1 cellular context compared by ENCODE assay signal in genomic region chr7:1455241-1455939, GRCh38.
TF ChIP-seq lines count a peak whose summit lies in the region.

No MANE protein-coding gene starts in this region.

TF ChIP-seq in K562, 482 proteins besides CTCF, POLR2A, EP300 and RAD21 (continued from another document):
- TF ChIP-seq, protein P1, sequence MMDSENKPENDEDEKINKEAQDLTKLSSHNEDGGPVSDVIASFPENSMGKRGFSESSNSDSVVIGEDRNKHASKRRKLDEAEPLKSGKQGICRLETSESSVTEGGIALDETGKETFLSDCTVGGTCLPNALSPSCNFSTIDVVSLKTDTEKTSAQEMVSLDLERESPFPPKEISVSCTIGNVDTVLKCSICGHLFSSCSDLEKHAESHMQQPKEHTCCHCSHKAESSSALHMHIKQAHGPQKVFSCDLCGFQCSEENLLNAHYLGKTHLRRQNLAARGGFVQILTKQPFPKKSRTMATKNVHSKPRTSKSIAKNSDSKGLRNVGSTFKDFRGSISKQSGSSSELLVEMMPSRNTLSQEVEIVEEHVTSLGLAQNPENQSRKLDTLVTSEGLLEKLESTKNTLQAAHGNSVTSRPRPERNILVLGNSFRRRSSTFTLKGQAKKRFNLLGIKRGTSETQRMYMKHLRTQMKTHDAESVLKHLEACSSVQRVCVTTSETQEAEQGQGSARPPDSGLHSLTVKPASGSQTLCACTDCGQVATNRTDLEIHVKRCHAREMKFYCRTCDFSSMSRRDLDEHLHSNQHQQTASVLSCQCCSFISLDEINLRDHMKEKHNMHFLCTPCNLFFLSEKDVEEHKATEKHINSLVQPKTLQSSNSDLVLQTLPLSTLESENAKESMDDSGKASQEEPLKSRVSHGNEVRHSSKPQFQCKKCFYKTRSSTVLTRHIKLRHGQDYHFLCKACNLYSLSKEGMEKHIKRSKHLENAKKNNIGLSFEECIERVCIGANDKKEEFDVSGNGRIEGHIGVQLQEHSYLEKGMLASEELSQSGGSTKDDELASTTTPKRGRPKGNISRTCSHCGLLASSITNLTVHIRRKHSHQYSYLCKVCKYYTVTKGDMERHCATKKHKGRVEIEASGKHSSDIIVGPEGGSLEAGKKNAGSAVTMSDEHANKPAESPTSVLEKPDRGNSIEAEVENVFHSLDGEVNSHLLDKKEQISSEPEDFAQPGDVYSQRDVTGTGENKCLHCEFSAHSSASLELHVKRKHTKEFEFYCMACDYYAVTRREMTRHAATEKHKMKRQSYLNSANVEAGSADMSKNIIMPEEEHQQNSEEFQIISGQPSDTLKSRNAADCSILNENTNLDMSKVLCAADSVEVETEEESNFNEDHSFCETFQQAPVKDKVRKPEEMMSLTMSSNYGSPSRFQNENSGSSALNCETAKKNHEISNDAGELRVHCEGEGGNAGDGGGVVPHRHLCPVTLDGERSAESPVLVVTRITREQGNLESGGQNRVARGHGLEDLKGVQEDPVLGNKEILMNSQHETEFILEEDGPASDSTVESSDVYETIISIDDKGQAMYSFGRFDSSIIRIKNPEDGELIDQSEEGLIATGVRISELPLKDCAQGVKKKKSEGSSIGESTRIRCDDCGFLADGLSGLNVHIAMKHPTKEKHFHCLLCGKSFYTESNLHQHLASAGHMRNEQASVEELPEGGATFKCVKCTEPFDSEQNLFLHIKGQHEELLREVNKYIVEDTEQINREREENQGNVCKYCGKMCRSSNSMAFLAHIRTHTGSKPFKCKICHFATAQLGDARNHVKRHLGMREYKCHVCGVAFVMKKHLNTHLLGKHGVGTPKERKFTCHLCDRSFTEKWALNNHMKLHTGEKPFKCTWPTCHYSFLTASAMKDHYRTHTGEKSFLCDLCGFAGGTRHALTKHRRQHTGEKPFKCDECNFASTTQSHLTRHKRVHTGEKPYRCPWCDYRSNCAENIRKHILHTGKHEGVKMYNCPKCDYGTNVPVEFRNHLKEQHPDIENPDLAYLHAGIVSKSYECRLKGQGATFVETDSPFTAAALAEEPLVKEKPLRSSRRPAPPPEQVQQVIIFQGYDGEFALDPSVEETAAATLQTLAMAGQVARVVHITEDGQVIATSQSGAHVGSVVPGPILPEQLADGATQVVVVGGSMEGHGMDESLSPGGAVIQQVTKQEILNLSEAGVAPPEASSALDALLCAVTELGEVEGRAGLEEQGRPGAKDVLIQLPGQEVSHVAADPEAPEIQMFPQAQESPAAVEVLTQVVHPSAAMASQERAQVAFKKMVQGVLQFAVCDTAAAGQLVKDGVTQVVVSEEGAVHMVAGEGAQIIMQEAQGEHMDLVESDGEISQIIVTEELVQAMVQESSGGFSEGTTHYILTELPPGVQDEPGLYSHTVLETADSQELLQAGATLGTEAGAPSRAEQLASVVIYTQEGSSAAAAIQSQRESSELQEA (IDR thresholded peaks at IDR 0.05; ENCODE audit: low read depth), result no peak
- TF ChIP-seq KDM5B (IDR thresholded peaks at IDR 0.05; ENCODE audit: insufficient replicate concordance, low read depth, low read length) (no peak), ESRRB (CRISPR knock-in tag; IDR thresholded peaks at IDR 0.05; ENCODE audit: borderline replicate concordance) (no peak), HNRNPLL (IDR thresholded peaks at IDR 0.05; ENCODE audit: low read depth, low read length, poor library complexity, severe bottlenecking) (no peak)
- TF ChIP-seq, protein P2, sequence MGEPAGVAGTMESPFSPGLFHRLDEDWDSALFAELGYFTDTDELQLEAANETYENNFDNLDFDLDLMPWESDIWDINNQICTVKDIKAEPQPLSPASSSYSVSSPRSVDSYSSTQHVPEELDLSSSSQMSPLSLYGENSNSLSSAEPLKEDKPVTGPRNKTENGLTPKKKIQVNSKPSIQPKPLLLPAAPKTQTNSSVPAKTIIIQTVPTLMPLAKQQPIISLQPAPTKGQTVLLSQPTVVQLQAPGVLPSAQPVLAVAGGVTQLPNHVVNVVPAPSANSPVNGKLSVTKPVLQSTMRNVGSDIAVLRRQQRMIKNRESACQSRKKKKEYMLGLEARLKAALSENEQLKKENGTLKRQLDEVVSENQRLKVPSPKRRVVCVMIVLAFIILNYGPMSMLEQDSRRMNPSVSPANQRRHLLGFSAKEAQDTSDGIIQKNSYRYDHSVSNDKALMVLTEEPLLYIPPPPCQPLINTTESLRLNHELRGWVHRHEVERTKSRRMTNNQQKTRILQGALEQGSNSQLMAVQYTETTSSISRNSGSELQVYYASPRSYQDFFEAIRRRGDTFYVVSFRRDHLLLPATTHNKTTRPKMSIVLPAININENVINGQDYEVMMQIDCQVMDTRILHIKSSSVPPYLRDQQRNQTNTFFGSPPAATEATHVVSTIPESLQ (CRISPR knock-in tag; IDR thresholded peaks at IDR 0.05), result no peak
